In the genomic region with DNA sequence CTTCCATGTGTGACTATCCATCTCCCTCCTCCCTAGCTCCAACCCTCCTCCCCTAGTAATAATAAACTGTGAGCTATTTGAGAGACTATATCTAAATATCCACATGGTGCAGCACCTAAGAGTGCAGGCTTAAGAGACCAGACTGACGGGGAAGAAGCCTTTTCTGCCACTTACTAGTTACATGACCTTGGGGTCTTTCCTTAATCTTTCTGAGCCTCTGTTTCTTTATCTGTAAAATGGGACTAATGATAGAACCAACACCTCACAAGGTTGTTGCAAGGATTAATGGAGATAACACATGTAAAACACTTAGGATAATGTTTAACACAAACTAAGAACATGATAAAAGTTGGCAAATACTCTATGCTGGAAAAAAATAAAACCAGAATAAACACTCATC, we compare ENCODE assay signal across 7 cellular contexts.
"Had no signal": no experiment of that assay in that cellular context is flagged by ENCODE, and none has a peak within 500 bp of the region (broad histone marks: within the 10 kb centered on the region; RNA-seq: fewer than 3 reads in every experiment).

No MANE protein-coding gene starts in this region.

- DNase-seq: GDM1, GF-D8 had no signal

- FAIRE-seq: G401.6, GM12891, GM12892, GM18507, GM19239 had no signal
